Comparison of ENCODE assay signal across 17 cellular contexts in the genomic region with DNA sequence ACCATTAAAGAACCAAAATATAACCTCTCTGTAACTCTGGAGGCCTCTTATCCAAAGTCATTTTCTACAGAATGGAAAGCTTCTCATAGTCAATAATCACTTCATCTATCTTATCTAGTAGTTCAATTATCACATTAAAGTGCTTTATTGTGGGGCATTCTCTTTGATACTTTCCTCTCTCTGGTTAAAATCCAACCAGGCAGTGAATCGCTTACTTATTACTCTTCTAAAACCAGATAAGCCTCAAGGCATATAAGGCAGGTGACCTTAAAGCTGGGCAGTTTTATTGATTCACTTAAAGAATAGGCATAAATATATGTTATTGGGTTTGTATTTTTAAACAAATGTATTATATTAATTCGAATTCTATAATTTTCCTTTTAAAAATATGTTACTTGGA.
"Had no signal": no experiment of that assay in that cellular context is flagged by ENCODE, and none has a peak within 500 bp of the region (broad histone marks: within the 10 kb centered on the region; RNA-seq: fewer than 3 reads in every experiment).

No MANE protein-coding gene starts in this region.

- H3K4me3 ChIP-seq: dorsolateral prefrontal cortex, heart right ventricle, left ventricle myocardium inferior, lower lobe of right lung, right atrium auricular region, sigmoid colon, skin epidermis, suprapubic skin, thyroid gland had no signal

- H3K9me3 ChIP-seq: heart right ventricle, left ventricle myocardium inferior, lower lobe of right lung, right atrium auricular region, sigmoid colon, suprapubic skin, thyroid gland had no signal

- H3K36me3 ChIP-seq: heart right ventricle, left ventricle myocardium inferior, lower lobe of right lung, right atrium auricular region, sigmoid colon, suprapubic skin, thyroid gland had no signal

- ATAC-seq: esophagus mucosa; heart right ventricle; lower lobe of right lung; naive thymus-derived CD4-positive, alpha-beta T cell had no signal

- H3K27me3 ChIP-seq: heart right ventricle, right atrium auricular region, sigmoid colon, suprapubic skin, thyroid gland had no signal

- H3K4me1 ChIP-seq: heart right ventricle, left ventricle myocardium inferior, lower lobe of right lung, right atrium auricular region, sigmoid colon, suprapubic skin, thyroid gland had no signal

- H3K27ac ChIP-seq: dorsolateral prefrontal cortex, heart right ventricle, left ventricle myocardium inferior, lower lobe of right lung, right atrium auricular region, sigmoid colon, skin epidermis, suprapubic skin, thyroid gland had no signal

- DNase-seq: cortex of kidney; dorsolateral prefrontal cortex; effector CD8-positive, alpha-beta T cell; heart right ventricle; islet precursor cell; left ventricle myocardium inferior; lower lobe of right lung; naive thymus-derived CD4-positive, alpha-beta T cell; nephron progenitor cell; sigmoid colon; stimulated activated CD4-positive, alpha-beta T cell treated with anti-CD3 and anti-CD28 coated beads, Interleukin-12 subunit alpha, Interleukin-12 subunit beta, amount 100 ng/mL, for 4 hours; stimulated activated naive CD4-positive, alpha-beta T cell treated with Interleukin-2 at 50 U/mL for 16 hours; thyroid gland had no signal
